Comparison of ENCODE assay signal across 1 cellular context in the genomic region with DNA sequence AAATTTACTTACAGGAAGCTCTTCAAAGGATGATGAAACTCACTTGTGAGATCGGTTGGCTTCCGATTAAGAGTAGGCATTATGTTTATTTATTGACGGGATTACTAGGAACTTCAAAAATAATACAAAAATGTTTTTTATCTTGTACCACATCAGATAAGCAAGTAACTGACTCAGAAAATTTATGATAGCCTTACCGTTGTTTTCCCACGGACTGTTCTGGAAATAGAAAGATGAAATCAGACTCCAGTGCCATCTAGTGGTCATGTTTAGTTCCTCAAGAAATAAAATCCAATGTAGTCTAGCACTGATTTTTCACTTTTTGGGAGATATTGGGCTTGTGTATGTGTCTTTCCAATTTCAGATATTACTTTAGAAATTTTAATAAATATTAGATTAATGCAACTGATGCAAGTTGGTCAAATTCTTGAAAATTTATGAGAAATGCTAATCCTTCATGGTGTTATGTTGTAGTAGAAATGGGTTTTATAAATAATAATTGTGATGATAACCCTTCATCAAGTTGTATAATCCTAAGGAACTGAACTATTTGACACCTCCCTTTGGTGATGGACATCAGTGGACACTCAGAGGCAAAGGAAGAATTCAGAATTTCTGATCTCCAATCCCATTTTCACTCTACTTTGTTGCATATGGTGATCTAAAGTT.
A peak's percentile ranks its signal among the peaks of the same experiment; 100 is the strongest.
TF ChIP-seq lines count a peak whose summit lies in the region.

No MANE protein-coding gene starts in this region.

TF ChIP-seq in K562, 482 proteins besides CTCF, POLR2A, EP300 and RAD21 (continued from another document and continues in another):
- TF ChIP-seq, protein P1, sequence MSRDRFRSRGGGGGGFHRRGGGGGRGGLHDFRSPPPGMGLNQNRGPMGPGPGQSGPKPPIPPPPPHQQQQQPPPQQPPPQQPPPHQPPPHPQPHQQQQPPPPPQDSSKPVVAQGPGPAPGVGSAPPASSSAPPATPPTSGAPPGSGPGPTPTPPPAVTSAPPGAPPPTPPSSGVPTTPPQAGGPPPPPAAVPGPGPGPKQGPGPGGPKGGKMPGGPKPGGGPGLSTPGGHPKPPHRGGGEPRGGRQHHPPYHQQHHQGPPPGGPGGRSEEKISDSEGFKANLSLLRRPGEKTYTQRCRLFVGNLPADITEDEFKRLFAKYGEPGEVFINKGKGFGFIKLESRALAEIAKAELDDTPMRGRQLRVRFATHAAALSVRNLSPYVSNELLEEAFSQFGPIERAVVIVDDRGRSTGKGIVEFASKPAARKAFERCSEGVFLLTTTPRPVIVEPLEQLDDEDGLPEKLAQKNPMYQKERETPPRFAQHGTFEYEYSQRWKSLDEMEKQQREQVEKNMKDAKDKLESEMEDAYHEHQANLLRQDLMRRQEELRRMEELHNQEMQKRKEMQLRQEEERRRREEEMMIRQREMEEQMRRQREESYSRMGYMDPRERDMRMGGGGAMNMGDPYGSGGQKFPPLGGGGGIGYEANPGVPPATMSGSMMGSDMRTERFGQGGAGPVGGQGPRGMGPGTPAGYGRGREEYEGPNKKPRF (IDR thresholded peaks at IDR 0.05; ENCODE audit: low read depth, low read length), result no peak
- TF ChIP-seq ZNF764 (CRISPR knock-in tag; IDR thresholded peaks at IDR 0.05; ENCODE audit: low read depth) (no peak), HSF4 (CRISPR knock-in tag; IDR thresholded peaks at IDR 0.05; ENCODE audit: borderline replicate concordance) (no peak), FOXM1 (IDR thresholded peaks at IDR 0.05; ENCODE audit: low read depth) (peak; percentile 28; the same call in 1 of the 2 replicates), FOXM1 (CRISPR knock-in tag; IDR thresholded peaks at IDR 0.05; ENCODE audit: low read depth) (no peak), CBX5 (IDR thresholded peaks at IDR 0.05; ENCODE audit: borderline replicate concordance, low read depth) (no peak), CBFB (CRISPR knock-in tag; IDR thresholded peaks at IDR 0.05) (no peak), CEBPG (CRISPR knock-in tag; IDR thresholded peaks at IDR 0.05) (no peak), CEBPG (tag; conservative IDR thresholded peaks at IDR 0.05 in 1 of 2, IDR thresholded peaks at IDR 0.05 in 1 of 2) (peak; percentile 32 to 36; a peak in 2 of 4 replicates), LARP7 (IDR thresholded peaks at IDR 0.05) (no peak), POLR2G (IDR thresholded peaks at IDR 0.05; ENCODE audit: low read depth, low read length) (no peak), ZNF133 (CRISPR knock-in tag; IDR thresholded peaks at IDR 0.05) (no peak), ATF7 (IDR thresholded peaks at IDR 0.05) (no peak), KAT8 (IDR thresholded peaks at IDR 0.05; ENCODE audit: low read depth) (no peak), MEIS2 (IDR thresholded peaks at IDR 0.05; ENCODE audit: partially characterized antibody) (peak; percentile 89), JUN (IDR thresholded peaks at IDR 0.05; ENCODE audit: borderline replicate concordance, low read depth, low read length) (no peak), JUN (CRISPR knock-in tag; IDR thresholded peaks at IDR 0.05; ENCODE audit: borderline replicate concordance) (no peak), ZNF589 (CRISPR knock-in tag; IDR thresholded peaks at IDR 0.05; ENCODE audit: low read depth) (no peak), MCM5 (IDR thresholded peaks at IDR 0.05; ENCODE audit: low read depth) (no peak), TOE1 (IDR thresholded peaks at IDR 0.05; ENCODE audit: borderline replicate concordance) (no peak), TOE1 (CRISPR knock-in tag; IDR thresholded peaks at IDR 0.05; ENCODE audit: borderline replicate concordance, low read depth) (no peak), YBX1 (IDR thresholded peaks at IDR 0.05) (no peak), ARNT (IDR thresholded peaks at IDR 0.05) (no peak), ZNF3 (CRISPR knock-in tag; IDR thresholded peaks at IDR 0.05) (no peak), SRSF9 (IDR thresholded peaks at IDR 0.05; ENCODE audit: borderline replicate concordance, low read depth, low read length) (no peak), JUND (IDR thresholded peaks at IDR 0.05; ENCODE audit: borderline replicate concordance, low read depth, low read length) (0 out of 2 replicates have a peak, but pooled peaks have one; percentile 49), JUND (tag; IDR thresholded peaks at IDR 0.05; ENCODE audit: borderline replicate concordance, low read depth, low read length) (peak; percentile 39; the same call in 2 of the 3 replicates), KAT2B (IDR thresholded peaks at IDR 0.05; ENCODE audit: low read depth, low read length) (no peak), ZNF239 (CRISPR knock-in tag; IDR thresholded peaks at IDR 0.05) (no peak), NUFIP1 (IDR thresholded peaks at IDR 0.05; ENCODE audit: partially characterized antibody) (no peak), GATAD2B (IDR thresholded peaks at IDR 0.05; ENCODE audit: borderline replicate concordance) (no peak), SETDB1 (IDR thresholded peaks at IDR 0.05; ENCODE audit: low read length) (no peak), DNMT1 (IDR thresholded peaks at IDR 0.05) (no peak)
- TF ChIP-seq, protein P2, sequence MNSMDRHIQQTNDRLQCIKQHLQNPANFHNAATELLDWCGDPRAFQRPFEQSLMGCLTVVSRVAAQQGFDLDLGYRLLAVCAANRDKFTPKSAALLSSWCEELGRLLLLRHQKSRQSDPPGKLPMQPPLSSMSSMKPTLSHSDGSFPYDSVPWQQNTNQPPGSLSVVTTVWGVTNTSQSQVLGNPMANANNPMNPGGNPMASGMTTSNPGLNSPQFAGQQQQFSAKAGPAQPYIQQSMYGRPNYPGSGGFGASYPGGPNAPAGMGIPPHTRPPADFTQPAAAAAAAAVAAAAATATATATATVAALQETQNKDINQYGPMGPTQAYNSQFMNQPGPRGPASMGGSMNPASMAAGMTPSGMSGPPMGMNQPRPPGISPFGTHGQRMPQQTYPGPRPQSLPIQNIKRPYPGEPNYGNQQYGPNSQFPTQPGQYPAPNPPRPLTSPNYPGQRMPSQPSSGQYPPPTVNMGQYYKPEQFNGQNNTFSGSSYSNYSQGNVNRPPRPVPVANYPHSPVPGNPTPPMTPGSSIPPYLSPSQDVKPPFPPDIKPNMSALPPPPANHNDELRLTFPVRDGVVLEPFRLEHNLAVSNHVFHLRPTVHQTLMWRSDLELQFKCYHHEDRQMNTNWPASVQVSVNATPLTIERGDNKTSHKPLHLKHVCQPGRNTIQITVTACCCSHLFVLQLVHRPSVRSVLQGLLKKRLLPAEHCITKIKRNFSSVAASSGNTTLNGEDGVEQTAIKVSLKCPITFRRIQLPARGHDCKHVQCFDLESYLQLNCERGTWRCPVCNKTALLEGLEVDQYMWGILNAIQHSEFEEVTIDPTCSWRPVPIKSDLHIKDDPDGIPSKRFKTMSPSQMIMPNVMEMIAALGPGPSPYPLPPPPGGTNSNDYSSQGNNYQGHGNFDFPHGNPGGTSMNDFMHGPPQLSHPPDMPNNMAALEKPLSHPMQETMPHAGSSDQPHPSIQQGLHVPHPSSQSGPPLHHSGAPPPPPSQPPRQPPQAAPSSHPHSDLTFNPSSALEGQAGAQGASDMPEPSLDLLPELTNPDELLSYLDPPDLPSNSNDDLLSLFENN (IDR thresholded peaks at IDR 0.05; ENCODE audit: low read depth in 2 of 2, low read length in 2 of 2), result no peak
- TF ChIP-seq, protein P3, sequence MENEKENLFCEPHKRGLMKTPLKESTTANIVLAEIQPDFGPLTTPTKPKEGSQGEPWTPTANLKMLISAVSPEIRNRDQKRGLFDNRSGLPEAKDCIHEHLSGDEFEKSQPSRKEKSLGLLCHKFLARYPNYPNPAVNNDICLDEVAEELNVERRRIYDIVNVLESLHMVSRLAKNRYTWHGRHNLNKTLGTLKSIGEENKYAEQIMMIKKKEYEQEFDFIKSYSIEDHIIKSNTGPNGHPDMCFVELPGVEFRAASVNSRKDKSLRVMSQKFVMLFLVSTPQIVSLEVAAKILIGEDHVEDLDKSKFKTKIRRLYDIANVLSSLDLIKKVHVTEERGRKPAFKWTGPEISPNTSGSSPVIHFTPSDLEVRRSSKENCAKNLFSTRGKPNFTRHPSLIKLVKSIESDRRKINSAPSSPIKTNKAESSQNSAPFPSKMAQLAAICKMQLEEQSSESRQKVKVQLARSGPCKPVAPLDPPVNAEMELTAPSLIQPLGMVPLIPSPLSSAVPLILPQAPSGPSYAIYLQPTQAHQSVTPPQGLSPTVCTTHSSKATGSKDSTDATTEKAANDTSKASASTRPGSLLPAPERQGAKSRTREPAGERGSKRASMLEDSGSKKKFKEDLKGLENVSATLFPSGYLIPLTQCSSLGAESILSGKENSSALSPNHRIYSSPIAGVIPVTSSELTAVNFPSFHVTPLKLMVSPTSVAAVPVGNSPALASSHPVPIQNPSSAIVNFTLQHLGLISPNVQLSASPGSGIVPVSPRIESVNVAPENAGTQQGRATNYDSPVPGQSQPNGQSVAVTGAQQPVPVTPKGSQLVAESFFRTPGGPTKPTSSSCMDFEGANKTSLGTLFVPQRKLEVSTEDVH (IDR thresholded peaks at IDR 0.05; ENCODE audit: low read depth, partially characterized antibody), result peak; percentile 47
- TF ChIP-seq, protein P4, sequence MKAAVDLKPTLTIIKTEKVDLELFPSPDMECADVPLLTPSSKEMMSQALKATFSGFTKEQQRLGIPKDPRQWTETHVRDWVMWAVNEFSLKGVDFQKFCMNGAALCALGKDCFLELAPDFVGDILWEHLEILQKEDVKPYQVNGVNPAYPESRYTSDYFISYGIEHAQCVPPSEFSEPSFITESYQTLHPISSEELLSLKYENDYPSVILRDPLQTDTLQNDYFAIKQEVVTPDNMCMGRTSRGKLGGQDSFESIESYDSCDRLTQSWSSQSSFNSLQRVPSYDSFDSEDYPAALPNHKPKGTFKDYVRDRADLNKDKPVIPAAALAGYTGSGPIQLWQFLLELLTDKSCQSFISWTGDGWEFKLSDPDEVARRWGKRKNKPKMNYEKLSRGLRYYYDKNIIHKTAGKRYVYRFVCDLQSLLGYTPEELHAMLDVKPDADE (conservative IDR thresholded peaks at IDR 0.05; ENCODE audit: control insufficient read depth, low read depth, low read length), result no peak
- TF ChIP-seq, protein P5, sequence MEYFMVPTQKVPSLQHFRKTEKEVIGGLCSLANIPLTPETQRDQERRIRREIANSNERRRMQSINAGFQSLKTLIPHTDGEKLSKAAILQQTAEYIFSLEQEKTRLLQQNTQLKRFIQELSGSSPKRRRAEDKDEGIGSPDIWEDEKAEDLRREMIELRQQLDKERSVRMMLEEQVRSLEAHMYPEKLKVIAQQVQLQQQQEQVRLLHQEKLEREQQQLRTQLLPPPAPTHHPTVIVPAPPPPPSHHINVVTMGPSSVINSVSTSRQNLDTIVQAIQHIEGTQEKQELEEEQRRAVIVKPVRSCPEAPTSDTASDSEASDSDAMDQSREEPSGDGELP (CRISPR knock-in tag; IDR thresholded peaks at IDR 0.05; ENCODE audit: borderline replicate concordance), result no peak
- TF ChIP-seq, protein P6, sequence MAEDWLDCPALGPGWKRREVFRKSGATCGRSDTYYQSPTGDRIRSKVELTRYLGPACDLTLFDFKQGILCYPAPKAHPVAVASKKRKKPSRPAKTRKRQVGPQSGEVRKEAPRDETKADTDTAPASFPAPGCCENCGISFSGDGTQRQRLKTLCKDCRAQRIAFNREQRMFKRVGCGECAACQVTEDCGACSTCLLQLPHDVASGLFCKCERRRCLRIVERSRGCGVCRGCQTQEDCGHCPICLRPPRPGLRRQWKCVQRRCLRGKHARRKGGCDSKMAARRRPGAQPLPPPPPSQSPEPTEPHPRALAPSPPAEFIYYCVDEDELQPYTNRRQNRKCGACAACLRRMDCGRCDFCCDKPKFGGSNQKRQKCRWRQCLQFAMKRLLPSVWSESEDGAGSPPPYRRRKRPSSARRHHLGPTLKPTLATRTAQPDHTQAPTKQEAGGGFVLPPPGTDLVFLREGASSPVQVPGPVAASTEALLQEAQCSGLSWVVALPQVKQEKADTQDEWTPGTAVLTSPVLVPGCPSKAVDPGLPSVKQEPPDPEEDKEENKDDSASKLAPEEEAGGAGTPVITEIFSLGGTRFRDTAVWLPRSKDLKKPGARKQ (CRISPR knock-in tag; IDR thresholded peaks at IDR 0.05), result no peak
- TF ChIP-seq, protein P7, sequence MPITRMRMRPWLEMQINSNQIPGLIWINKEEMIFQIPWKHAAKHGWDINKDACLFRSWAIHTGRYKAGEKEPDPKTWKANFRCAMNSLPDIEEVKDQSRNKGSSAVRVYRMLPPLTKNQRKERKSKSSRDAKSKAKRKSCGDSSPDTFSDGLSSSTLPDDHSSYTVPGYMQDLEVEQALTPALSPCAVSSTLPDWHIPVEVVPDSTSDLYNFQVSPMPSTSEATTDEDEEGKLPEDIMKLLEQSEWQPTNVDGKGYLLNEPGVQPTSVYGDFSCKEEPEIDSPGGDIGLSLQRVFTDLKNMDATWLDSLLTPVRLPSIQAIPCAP (CRISPR knock-in tag; IDR thresholded peaks at IDR 0.05; ENCODE audit: borderline replicate concordance), result no peak
